ENCODE assay signal across 1 cellular context in the genomic region with DNA sequence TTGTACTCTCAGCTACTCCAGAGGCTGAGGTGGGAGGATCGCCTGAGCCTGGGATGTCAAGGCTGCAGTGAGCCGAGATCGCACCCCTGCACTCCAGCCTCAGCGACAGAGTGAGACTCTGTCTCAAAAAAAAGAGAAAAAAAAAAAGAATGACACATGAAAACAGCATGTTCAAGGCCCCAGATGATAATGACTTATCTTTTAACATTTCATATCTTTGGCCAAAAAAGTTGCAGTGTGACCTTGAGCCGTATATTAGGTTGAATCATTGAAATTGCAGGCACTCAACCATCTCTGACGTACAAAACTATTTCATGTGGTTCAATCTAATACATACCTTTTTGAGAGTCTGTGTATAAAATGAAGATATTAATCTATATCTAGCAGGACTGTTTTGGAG.
TF ChIP-seq lines count a peak whose summit lies in the region.

No MANE protein-coding gene starts in this region.

TF ChIP-seq in K562, 482 proteins besides CTCF, POLR2A, EP300 and RAD21 (continues in another document):
- TF ChIP-seq, protein P1, sequence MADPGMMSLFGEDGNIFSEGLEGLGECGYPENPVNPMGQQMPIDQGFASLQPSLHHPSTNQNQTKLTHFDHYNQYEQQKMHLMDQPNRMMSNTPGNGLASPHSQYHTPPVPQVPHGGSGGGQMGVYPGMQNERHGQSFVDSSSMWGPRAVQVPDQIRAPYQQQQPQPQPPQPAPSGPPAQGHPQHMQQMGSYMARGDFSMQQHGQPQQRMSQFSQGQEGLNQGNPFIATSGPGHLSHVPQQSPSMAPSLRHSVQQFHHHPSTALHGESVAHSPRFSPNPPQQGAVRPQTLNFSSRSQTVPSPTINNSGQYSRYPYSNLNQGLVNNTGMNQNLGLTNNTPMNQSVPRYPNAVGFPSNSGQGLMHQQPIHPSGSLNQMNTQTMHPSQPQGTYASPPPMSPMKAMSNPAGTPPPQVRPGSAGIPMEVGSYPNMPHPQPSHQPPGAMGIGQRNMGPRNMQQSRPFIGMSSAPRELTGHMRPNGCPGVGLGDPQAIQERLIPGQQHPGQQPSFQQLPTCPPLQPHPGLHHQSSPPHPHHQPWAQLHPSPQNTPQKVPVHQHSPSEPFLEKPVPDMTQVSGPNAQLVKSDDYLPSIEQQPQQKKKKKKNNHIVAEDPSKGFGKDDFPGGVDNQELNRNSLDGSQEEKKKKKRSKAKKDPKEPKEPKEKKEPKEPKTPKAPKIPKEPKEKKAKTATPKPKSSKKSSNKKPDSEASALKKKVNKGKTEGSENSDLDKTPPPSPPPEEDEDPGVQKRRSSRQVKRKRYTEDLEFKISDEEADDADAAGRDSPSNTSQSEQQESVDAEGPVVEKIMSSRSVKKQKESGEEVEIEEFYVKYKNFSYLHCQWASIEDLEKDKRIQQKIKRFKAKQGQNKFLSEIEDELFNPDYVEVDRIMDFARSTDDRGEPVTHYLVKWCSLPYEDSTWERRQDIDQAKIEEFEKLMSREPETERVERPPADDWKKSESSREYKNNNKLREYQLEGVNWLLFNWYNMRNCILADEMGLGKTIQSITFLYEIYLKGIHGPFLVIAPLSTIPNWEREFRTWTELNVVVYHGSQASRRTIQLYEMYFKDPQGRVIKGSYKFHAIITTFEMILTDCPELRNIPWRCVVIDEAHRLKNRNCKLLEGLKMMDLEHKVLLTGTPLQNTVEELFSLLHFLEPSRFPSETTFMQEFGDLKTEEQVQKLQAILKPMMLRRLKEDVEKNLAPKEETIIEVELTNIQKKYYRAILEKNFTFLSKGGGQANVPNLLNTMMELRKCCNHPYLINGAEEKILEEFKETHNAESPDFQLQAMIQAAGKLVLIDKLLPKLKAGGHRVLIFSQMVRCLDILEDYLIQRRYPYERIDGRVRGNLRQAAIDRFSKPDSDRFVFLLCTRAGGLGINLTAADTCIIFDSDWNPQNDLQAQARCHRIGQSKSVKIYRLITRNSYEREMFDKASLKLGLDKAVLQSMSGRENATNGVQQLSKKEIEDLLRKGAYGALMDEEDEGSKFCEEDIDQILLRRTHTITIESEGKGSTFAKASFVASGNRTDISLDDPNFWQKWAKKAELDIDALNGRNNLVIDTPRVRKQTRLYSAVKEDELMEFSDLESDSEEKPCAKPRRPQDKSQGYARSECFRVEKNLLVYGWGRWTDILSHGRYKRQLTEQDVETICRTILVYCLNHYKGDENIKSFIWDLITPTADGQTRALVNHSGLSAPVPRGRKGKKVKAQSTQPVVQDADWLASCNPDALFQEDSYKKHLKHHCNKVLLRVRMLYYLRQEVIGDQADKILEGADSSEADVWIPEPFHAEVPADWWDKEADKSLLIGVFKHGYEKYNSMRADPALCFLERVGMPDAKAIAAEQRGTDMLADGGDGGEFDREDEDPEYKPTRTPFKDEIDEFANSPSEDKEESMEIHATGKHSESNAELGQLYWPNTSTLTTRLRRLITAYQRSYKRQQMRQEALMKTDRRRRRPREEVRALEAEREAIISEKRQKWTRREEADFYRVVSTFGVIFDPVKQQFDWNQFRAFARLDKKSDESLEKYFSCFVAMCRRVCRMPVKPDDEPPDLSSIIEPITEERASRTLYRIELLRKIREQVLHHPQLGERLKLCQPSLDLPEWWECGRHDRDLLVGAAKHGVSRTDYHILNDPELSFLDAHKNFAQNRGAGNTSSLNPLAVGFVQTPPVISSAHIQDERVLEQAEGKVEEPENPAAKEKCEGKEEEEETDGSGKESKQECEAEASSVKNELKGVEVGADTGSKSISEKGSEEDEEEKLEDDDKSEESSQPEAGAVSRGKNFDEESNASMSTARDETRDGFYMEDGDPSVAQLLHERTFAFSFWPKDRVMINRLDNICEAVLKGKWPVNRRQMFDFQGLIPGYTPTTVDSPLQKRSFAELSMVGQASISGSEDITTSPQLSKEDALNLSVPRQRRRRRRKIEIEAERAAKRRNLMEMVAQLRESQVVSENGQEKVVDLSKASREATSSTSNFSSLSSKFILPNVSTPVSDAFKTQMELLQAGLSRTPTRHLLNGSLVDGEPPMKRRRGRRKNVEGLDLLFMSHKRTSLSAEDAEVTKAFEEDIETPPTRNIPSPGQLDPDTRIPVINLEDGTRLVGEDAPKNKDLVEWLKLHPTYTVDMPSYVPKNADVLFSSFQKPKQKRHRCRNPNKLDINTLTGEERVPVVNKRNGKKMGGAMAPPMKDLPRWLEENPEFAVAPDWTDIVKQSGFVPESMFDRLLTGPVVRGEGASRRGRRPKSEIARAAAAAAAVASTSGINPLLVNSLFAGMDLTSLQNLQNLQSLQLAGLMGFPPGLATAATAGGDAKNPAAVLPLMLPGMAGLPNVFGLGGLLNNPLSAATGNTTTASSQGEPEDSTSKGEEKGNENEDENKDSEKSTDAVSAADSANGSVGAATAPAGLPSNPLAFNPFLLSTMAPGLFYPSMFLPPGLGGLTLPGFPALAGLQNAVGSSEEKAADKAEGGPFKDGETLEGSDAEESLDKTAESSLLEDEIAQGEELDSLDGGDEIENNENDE (IDR thresholded peaks at IDR 0.05; ENCODE audit: low read depth, low read length): no peak
- no peak for TF ChIP-seq COPS2 (conservative IDR thresholded peaks at IDR 0.05)
- no peak for TF ChIP-seq ZNF586 (CRISPR knock-in tag; conservative IDR thresholded peaks at IDR 0.05)
- TF ChIP-seq ZNF79 (CRISPR knock-in tag; IDR thresholded peaks at IDR 0.05; ENCODE audit: low read depth): no peak
- no peak for TF ChIP-seq PHF8 (IDR thresholded peaks at IDR 0.05; ENCODE audit: borderline replicate concordance, low read length)
- no peak for TF ChIP-seq CHD4 (IDR thresholded peaks at IDR 0.05; ENCODE audit: insufficient read depth, insufficient replicate concordance, low read depth, low read length, poor library complexity, severe bottlenecking)
- TF ChIP-seq SMAD3 (CRISPR knock-in tag; conservative IDR thresholded peaks at IDR 0.05): no peak
- TF ChIP-seq WHSC1 (IDR thresholded peaks at IDR 0.05; ENCODE audit: low read length): no peak
- no peak for TF ChIP-seq ZFPM2 (CRISPR knock-in tag; IDR thresholded peaks at IDR 0.05)
- peak; percentile 51; the same call in 1 of the 2 replicates for TF ChIP-seq SMARCE1 (IDR thresholded peaks at IDR 0.05)
- peak; percentile 48; the same call in 1 of the 2 replicates for TF ChIP-seq ZNF316 (IDR thresholded peaks at IDR 0.05)
- 0 out of 2 replicates have a peak, but pooled peaks have one; percentile 19 for TF ChIP-seq ADNP (tag; IDR thresholded peaks at IDR 0.05)
- no peak for TF ChIP-seq NR2F6 (CRISPR knock-in tag; IDR thresholded peaks at IDR 0.05)
- TF ChIP-seq FOXP1 (CRISPR knock-in tag; IDR thresholded peaks at IDR 0.05): no peak
- TF ChIP-seq MCM2 (IDR thresholded peaks at IDR 0.05; ENCODE audit: low read depth): no peak
- TF ChIP-seq, protein P2, sequence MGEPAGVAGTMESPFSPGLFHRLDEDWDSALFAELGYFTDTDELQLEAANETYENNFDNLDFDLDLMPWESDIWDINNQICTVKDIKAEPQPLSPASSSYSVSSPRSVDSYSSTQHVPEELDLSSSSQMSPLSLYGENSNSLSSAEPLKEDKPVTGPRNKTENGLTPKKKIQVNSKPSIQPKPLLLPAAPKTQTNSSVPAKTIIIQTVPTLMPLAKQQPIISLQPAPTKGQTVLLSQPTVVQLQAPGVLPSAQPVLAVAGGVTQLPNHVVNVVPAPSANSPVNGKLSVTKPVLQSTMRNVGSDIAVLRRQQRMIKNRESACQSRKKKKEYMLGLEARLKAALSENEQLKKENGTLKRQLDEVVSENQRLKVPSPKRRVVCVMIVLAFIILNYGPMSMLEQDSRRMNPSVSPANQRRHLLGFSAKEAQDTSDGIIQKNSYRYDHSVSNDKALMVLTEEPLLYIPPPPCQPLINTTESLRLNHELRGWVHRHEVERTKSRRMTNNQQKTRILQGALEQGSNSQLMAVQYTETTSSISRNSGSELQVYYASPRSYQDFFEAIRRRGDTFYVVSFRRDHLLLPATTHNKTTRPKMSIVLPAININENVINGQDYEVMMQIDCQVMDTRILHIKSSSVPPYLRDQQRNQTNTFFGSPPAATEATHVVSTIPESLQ (CRISPR knock-in tag; IDR thresholded peaks at IDR 0.05): no peak
- TF ChIP-seq ZNF134 (CRISPR knock-in tag; conservative IDR thresholded peaks at IDR 0.05): no peak
- TF ChIP-seq, protein P3, sequence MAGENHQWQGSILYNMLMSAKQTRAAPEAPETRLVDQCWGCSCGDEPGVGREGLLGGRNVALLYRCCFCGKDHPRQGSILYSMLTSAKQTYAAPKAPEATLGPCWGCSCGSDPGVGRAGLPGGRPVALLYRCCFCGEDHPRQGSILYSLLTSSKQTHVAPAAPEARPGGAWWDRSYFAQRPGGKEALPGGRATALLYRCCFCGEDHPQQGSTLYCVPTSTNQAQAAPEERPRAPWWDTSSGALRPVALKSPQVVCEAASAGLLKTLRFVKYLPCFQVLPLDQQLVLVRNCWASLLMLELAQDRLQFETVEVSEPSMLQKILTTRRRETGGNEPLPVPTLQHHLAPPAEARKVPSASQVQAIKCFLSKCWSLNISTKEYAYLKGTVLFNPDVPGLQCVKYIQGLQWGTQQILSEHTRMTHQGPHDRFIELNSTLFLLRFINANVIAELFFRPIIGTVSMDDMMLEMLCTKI (IDR thresholded peaks at IDR 0.05; ENCODE audit: partially characterized antibody): no peak
- no peak for TF ChIP-seq GATAD2A (IDR thresholded peaks at IDR 0.05)
- TF ChIP-seq, protein P4, sequence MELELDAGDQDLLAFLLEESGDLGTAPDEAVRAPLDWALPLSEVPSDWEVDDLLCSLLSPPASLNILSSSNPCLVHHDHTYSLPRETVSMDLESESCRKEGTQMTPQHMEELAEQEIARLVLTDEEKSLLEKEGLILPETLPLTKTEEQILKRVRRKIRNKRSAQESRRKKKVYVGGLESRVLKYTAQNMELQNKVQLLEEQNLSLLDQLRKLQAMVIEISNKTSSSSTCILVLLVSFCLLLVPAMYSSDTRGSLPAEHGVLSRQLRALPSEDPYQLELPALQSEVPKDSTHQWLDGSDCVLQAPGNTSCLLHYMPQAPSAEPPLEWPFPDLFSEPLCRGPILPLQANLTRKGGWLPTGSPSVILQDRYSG (tag; conservative IDR thresholded peaks at IDR 0.05; ENCODE audit: low read depth): no peak
- TF ChIP-seq ZNF3 (CRISPR knock-in tag; IDR thresholded peaks at IDR 0.05): no peak
- TF ChIP-seq CBX1 (IDR thresholded peaks at IDR 0.05; ENCODE audit: low read depth): no peak
- no peak for TF ChIP-seq ZNF143 (CRISPR knock-in tag; IDR thresholded peaks at IDR 0.05)
- TF ChIP-seq ZC3H11A (IDR thresholded peaks at IDR 0.05; ENCODE audit: low read depth, low read length): no peak
- TF ChIP-seq LCOR (CRISPR knock-in tag; IDR thresholded peaks at IDR 0.05): no peak; the same call in 1 of the 2 replicates
- TF ChIP-seq, protein P5, sequence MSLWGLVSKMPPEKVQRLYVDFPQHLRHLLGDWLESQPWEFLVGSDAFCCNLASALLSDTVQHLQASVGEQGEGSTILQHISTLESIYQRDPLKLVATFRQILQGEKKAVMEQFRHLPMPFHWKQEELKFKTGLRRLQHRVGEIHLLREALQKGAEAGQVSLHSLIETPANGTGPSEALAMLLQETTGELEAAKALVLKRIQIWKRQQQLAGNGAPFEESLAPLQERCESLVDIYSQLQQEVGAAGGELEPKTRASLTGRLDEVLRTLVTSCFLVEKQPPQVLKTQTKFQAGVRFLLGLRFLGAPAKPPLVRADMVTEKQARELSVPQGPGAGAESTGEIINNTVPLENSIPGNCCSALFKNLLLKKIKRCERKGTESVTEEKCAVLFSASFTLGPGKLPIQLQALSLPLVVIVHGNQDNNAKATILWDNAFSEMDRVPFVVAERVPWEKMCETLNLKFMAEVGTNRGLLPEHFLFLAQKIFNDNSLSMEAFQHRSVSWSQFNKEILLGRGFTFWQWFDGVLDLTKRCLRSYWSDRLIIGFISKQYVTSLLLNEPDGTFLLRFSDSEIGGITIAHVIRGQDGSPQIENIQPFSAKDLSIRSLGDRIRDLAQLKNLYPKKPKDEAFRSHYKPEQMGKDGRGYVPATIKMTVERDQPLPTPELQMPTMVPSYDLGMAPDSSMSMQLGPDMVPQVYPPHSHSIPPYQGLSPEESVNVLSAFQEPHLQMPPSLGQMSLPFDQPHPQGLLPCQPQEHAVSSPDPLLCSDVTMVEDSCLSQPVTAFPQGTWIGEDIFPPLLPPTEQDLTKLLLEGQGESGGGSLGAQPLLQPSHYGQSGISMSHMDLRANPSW (CRISPR knock-in tag; IDR thresholded peaks at IDR 0.05): no peak
- no peak for TF ChIP-seq ZNF589 (CRISPR knock-in tag; IDR thresholded peaks at IDR 0.05; ENCODE audit: low read depth)
- no peak for TF ChIP-seq OTX1 (CRISPR knock-in tag; IDR thresholded peaks at IDR 0.05)
- no peak for TF ChIP-seq NFIX (CRISPR knock-in tag; IDR thresholded peaks at IDR 0.05; ENCODE audit: low read depth)
- TF ChIP-seq BDP1 (IDR thresholded peaks at IDR 0.05; ENCODE audit: insufficient read depth, insufficient read length): no peak
- TF ChIP-seq, protein P6, sequence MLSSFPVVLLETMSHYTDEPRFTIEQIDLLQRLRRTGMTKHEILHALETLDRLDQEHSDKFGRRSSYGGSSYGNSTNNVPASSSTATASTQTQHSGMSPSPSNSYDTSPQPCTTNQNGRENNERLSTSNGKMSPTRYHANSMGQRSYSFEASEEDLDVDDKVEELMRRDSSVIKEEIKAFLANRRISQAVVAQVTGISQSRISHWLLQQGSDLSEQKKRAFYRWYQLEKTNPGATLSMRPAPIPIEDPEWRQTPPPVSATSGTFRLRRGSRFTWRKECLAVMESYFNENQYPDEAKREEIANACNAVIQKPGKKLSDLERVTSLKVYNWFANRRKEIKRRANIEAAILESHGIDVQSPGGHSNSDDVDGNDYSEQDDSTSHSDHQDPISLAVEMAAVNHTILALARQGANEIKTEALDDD (IDR thresholded peaks at IDR 0.05): no peak
- TF ChIP-seq, protein P7, sequence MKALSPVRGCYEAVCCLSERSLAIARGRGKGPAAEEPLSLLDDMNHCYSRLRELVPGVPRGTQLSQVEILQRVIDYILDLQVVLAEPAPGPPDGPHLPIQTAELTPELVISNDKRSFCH (CRISPR knock-in tag; IDR thresholded peaks at IDR 0.05): no peak
- TF ChIP-seq, protein P7 (tag; IDR thresholded peaks at IDR 0.05): no peak
- TF ChIP-seq CBFA2T3 (IDR thresholded peaks at IDR 0.05): peak; percentile 58
- TF ChIP-seq, protein P8, sequence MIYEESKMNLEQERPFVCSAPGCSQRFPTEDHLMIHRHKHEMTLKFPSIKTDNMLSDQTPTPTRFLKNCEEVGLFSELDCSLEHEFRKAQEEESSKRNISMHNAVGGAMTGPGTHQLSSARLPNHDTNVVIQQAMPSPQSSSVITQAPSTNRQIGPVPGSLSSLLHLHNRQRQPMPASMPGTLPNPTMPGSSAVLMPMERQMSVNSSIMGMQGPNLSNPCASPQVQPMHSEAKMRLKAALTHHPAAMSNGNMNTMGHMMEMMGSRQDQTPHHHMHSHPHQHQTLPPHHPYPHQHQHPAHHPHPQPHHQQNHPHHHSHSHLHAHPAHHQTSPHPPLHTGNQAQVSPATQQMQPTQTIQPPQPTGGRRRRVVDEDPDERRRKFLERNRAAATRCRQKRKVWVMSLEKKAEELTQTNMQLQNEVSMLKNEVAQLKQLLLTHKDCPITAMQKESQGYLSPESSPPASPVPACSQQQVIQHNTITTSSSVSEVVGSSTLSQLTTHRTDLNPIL (CRISPR knock-in tag; IDR thresholded peaks at IDR 0.05): no peak
- TF ChIP-seq, protein P9, sequence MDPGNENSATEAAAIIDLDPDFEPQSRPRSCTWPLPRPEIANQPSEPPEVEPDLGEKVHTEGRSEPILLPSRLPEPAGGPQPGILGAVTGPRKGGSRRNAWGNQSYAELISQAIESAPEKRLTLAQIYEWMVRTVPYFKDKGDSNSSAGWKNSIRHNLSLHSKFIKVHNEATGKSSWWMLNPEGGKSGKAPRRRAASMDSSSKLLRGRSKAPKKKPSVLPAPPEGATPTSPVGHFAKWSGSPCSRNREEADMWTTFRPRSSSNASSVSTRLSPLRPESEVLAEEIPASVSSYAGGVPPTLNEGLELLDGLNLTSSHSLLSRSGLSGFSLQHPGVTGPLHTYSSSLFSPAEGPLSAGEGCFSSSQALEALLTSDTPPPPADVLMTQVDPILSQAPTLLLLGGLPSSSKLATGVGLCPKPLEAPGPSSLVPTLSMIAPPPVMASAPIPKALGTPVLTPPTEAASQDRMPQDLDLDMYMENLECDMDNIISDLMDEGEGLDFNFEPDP (CRISPR knock-in tag; IDR thresholded peaks at IDR 0.05): no peak
- TF ChIP-seq NFIC (IDR thresholded peaks at IDR 0.05): no peak
